In genomic region chr2:71327916-71328315, GRCh38 we compare ENCODE assay signal across 21 cellular contexts. TPM values are rescaled to one million over a fixed set of nuclear protein-coding genes. Genes with fewer than 3 reads are reported as not detected.
DNase-seq lines count a peak whose midpoint lies in the region; ATAC-seq and TF ChIP-seq lines count a peak whose summit lies in the region.
"Had no signal": no experiment of that assay in that cellular context is flagged by ENCODE, and none has a peak within 500 bp of the region (broad histone marks: within the 10 kb centered on the region; RNA-seq: fewer than 3 reads in every experiment).

No MANE protein-coding gene starts in this region.

- H3K27ac ChIP-seq in colonic mucosa (no peak overlapping the region), upper lobe of left lung (no peak overlapping the region)
- H3K27ac ChIP-seq: GM23248 had no signal

- no peak for TF ChIP-seq CTCF in colonic mucosa (IDR thresholded peaks at IDR 0.05)
- no peak for TF ChIP-seq CTCF in upper lobe of left lung (IDR thresholded peaks at IDR 0.05)

- no peak for TF ChIP-seq POLR2A in upper lobe of left lung (IDR thresholded peaks at IDR 0.05)

- H3K9me3 ChIP-seq in colonic mucosa (no peaks in the 10 kb centered on the region), upper lobe of left lung (no peaks in the 10 kb centered on the region)
- H3K9me3 ChIP-seq: BE2C, MG63 had no signal

- peaks cover 6% of the 10 kb centered on the region for H3K36me3 Mint-ChIP-seq in activated CD4-positive, alpha-beta memory T cell treated with anti-CD3 and anti-CD28 coated beads, Interleukin-2, amount 10 ng/mL, durations not matched to agents 7 days and 5 days (ENCODE audit: low read depth)
- H3K36me3 Mint-ChIP-seq in activated CD8-positive, alpha-beta T cell treated with anti-CD3 and anti-CD28 coated beads, Interleukin-2, amount 10 ng/mL, durations not matched to agents 7 days and 5 days (ENCODE audit: low read depth), result peaks cover 12% of the 10 kb centered on the region

- H3K27ac Mint-ChIP-seq in activated CD4-positive, alpha-beta memory T cell treated with anti-CD3 and anti-CD28 coated beads, Interleukin-2, amount 10 ng/mL, durations not matched to agents 7 days and 5 days, result no peak overlapping the region
- H3K27ac Mint-ChIP-seq in activated CD8-positive, alpha-beta T cell treated with anti-CD3 and anti-CD28 coated beads, Interleukin-2, amount 10 ng/mL, durations not matched to agents 7 days and 5 days, result no peak overlapping the region
- H3K27ac Mint-ChIP-seq: CD4-positive, CD25-positive, alpha-beta regulatory T cell had no signal

- DNase-seq in ELF-1 (ENCODE audit: low read depth, low spot score) (peak; percentile 27), LoVo (ENCODE audit: low spot score) (peak; percentile 80), colonic mucosa (peak; percentile 69), left colon (peak; percentile 38 to 43), upper lobe of left lung (no peak)
- no peak for DNase-seq in activated CD4-positive, alpha-beta memory T cell treated with anti-CD3 and anti-CD28 coated beads, Interleukin-2, amount 10 ng/mL, durations not matched to agents 7 days and 5 days
- DNase-seq in activated CD8-positive, alpha-beta T cell treated with anti-CD3 and anti-CD28 coated beads, Interleukin-2, amount 10 ng/mL, durations not matched to agents 7 days and 5 days, result no peak
- DNase-seq: BE2C; CD4-positive, CD25-positive, alpha-beta regulatory T cell; COR-L47; DMS 273 treated with DMSO at 0.1 percent for 48 hours; GF-D8; GM23248; MG63; NCI-H1048; NCI-H1436; NCI-H1930; NCI-H345; NCI-H524 treated with DMSO at 0.1 percent for 48 hours had no signal

- peaks cover 3% of the 10 kb centered on the region for H3K27me3 Mint-ChIP-seq in activated CD4-positive, alpha-beta memory T cell treated with anti-CD3 and anti-CD28 coated beads, Interleukin-2, amount 10 ng/mL, durations not matched to agents 7 days and 5 days
- H3K27me3 Mint-ChIP-seq in activated CD8-positive, alpha-beta T cell treated with anti-CD3 and anti-CD28 coated beads, Interleukin-2, amount 10 ng/mL, durations not matched to agents 7 days and 5 days (ENCODE audit: low read depth), result peaks cover 5% of the 10 kb centered on the region

- peaks cover 10% of the 10 kb centered on the region for H3K4me1 Mint-ChIP-seq in activated CD4-positive, alpha-beta memory T cell treated with anti-CD3 and anti-CD28 coated beads, Interleukin-2, amount 10 ng/mL, durations not matched to agents 7 days and 5 days
- H3K4me1 Mint-ChIP-seq in activated CD8-positive, alpha-beta T cell treated with anti-CD3 and anti-CD28 coated beads, Interleukin-2, amount 10 ng/mL, durations not matched to agents 7 days and 5 days (ENCODE audit: low read depth), result peaks cover 9% of the 10 kb centered on the region

- H3K27me3 ChIP-seq in colonic mucosa (no peaks in the 10 kb centered on the region), upper lobe of left lung (no peaks in the 10 kb centered on the region)
- H3K27me3 ChIP-seq: BE2C, MG63 had no signal

- ATAC-seq in left colon (peak; percentile 67), GM18502 (IDR thresholded peaks at IDR 0.05; ENCODE audit: poor library complexity, unreplicated experiment) (no peak), upper lobe of left lung (ENCODE audit: low FRiP score in 2 of 2) (no peak)
- ATAC-seq in activated CD8-positive, alpha-beta T cell treated with anti-CD3 and anti-CD28 coated beads, Interleukin-2, amount 10 ng/mL, durations not matched to agents 7 days and 5 days, result no peak
- ATAC-seq: Panc1 had no signal

- no peak overlapping the region for H3K4me3 Mint-ChIP-seq in activated CD4-positive, alpha-beta memory T cell treated with anti-CD3 and anti-CD28 coated beads, Interleukin-2, amount 10 ng/mL, durations not matched to agents 7 days and 5 days
- no peak overlapping the region for H3K4me3 Mint-ChIP-seq in activated CD8-positive, alpha-beta T cell treated with anti-CD3 and anti-CD28 coated beads, Interleukin-2, amount 10 ng/mL, durations not matched to agents 7 days and 5 days

- H3K9ac ChIP-seq in colonic mucosa (ENCODE audit: low read depth in 2 of 2, low read length in 2 of 2), result no peak overlapping the region
- H3K9ac ChIP-seq: GM23248 had no signal

- POLR2A ChIA-PET in activated CD4-positive, alpha-beta memory T cell treated with anti-CD3 and anti-CD28 coated beads, Interleukin-2, amount 10 ng/mL, durations not matched to agents 7 days and 5 days (lab: Charles Lee), result interaction anchor here (0.5 kb wide), 1 partner anchor 66 kb away, joined by 3 read pairs; no protein-coding TSS in a partner anchor
- POLR2A ChIA-PET in activated CD8-positive, alpha-beta T cell treated with anti-CD3 and anti-CD28 coated beads, Interleukin-2, amount 10 ng/mL, durations not matched to agents 7 days and 5 days (lab: Charles Lee), result no interaction called here

- intact Hi-C loops in colonic mucosa (cut with DNase I) (no loop called here), left colon (cut with DNase I, micrococcal nuclease) (no loop called here)

- no peaks in the 10 kb centered on the region for H3K36me3 ChIP-seq in colonic mucosa
- H3K36me3 ChIP-seq in upper lobe of left lung, result no peaks in the 10 kb centered on the region
- H3K36me3 ChIP-seq: BE2C had no signal

- CTCF ChIA-PET in activated CD4-positive, alpha-beta memory T cell treated with anti-CD3 and anti-CD28 coated beads, Interleukin-2, amount 10 ng/mL, durations not matched to agents 7 days and 5 days (lab: Charles Lee), result interaction anchor here (0.8 to 2.9 kb wide), 3 partner anchors 28 to 1519 kb away, joined by 3 to 10 read pairs (median 4); no protein-coding TSS in a partner anchor
- CTCF ChIA-PET in activated CD8-positive, alpha-beta T cell treated with anti-CD3 and anti-CD28 coated beads, Interleukin-2, amount 10 ng/mL, durations not matched to agents 7 days and 5 days (lab: Charles Lee), result interaction anchor here (0.6 to 1.4 kb wide), 2 partner anchors 14 to 28 kb away, joined by 3 read pairs; no protein-coding TSS in a partner anchor

- H3K4me3 ChIP-seq in colonic mucosa, result no peak overlapping the region
- H3K4me3 ChIP-seq in upper lobe of left lung, result no peak overlapping the region
- H3K4me3 ChIP-seq: GM23248, MG63 had no signal

- peaks cover 3% of the 10 kb centered on the region for H3K9me3 Mint-ChIP-seq in activated CD4-positive, alpha-beta memory T cell treated with anti-CD3 and anti-CD28 coated beads, Interleukin-2, amount 10 ng/mL, durations not matched to agents 7 days and 5 days
- no peaks in the 10 kb centered on the region for H3K9me3 Mint-ChIP-seq in activated CD8-positive, alpha-beta T cell treated with anti-CD3 and anti-CD28 coated beads, Interleukin-2, amount 10 ng/mL, durations not matched to agents 7 days and 5 days (ENCODE audit: insufficient read depth)

- TF ChIP-seq EP300 in upper lobe of left lung (IDR thresholded peaks at IDR 0.05), result no peak

- H3K4me1 ChIP-seq in colonic mucosa (no peaks in the 10 kb centered on the region), upper lobe of left lung (peaks cover 2 to 10% (median 6%) of the 10 kb centered on the region in 4 donors)
- H3K4me1 ChIP-seq: BE2C had no signal

- 67 to 82% methylated on average over 4 of the region's 4 CpGs for WGBS in upper lobe of left lung, 2 donors

RNA-seq across cellular contexts. Expression of gene ZNF638, which starts 3.7 kb away (rescaled TPM):
- total RNA-seq in colonic mucosa (10 to 100 TPM; 73.2 to 76.9 TPM), left colon (10 to 100 TPM; 75.5 to 76.7 TPM), upper lobe of left lung (100 to 1,000 TPM in 4 of 6 donors, 10 to 100 TPM in 2; 87.5 to 405 (median 115) TPM)
- 10 to 100 TPM; 78.6 to 79.3 TPM for total RNA-seq in activated CD4-positive, alpha-beta memory T cell treated with anti-CD3 and anti-CD28 coated beads, Interleukin-2, amount 10 ng/mL, durations not matched to agents 7 days and 5 days
- 10 to 100 TPM; 69.7 to 74.0 TPM for total RNA-seq in activated CD8-positive, alpha-beta T cell treated with anti-CD3 and anti-CD28 coated beads, Interleukin-2, amount 10 ng/mL, durations not matched to agents 7 days and 5 days

Comparison
In these comparisons a context has a peak if more than half of its experiments do, and no peak if none do; other contexts are left out.
1. DNase-seq: peak in ELF-1 (single experiment), LoVo (single experiment), colonic mucosa (single experiment) and left colon (2 of 2); none in upper lobe of left lung (0 of 2), activated CD4-positive, alpha-beta memory T cell treated with anti-CD3 and anti-CD28 coated beads, Interleukin-2, amount 10 ng/mL, durations not matched to agents 7 days and 5 days (single experiment) and activated CD8-positive, alpha-beta T cell treated with anti-CD3 and anti-CD28 coated beads, Interleukin-2, amount 10 ng/mL, durations not matched to agents 7 days and 5 days (single experiment).